In genomic region chr2:102510791-102511575, GRCh38 we compare ENCODE assay signal across 20 cellular contexts. TPM values are rescaled to one million over a fixed set of nuclear protein-coding genes. Genes with fewer than 3 reads are reported as not detected.
DNase-seq lines count a peak whose midpoint lies in the region; ATAC-seq, FAIRE-seq and TF ChIP-seq lines count a peak whose summit lies in the region.
"Had no signal": no experiment of that assay in that cellular context is flagged by ENCODE, and none has a peak within 500 bp of the region (broad histone marks: within the 10 kb centered on the region; RNA-seq: fewer than 3 reads in every experiment).

No MANE protein-coding gene starts in this region.

- H3K27me3 ChIP-seq in IMR-90 (ENCODE audit: control insufficient read depth, insufficient read depth, low read length): no peaks in the 10 kb centered on the region; the same call in 1 of the 2 replicates
- peaks cover 2 to 11% of the 10 kb centered on the region in 2 experiments; a peak in 2 of 5 replicates for H3K27me3 ChIP-seq in K562 (ENCODE audit: control insufficient read depth in 2 of 2, insufficient read depth in 2 of 2, low read length in 2 of 2)
- no peaks in the 10 kb centered on the region for H3K27me3 ChIP-seq in pancreas
- peaks cover 0 to 18% (median 0%) of the 10 kb centered on the region in 7 donors for H3K27me3 ChIP-seq in spleen (replicated peaks in 1 of 7)
- H3K27me3 ChIP-seq: BE2C had no signal

- no peak overlapping the region for H2BK120ac ChIP-seq in IMR-90 (ENCODE audit: low read depth, low read length)

- intact Hi-C loops in IMR-90 (cut with micrococcal nuclease) (no loop called here), K562 (cut with micrococcal nuclease) (no loop called here), pancreas (cut with DNase I) (no loop called here), spleen (cut with DNase I; ENCODE audit: low total_unique reads) (no loop called here), natural killer cell (cut with micrococcal nuclease) (no loop called here)

- no peak overlapping the region for H2BK5ac ChIP-seq in IMR-90 (ENCODE audit: low read depth, low read length, poor library complexity, severe bottlenecking)

- H4K91ac ChIP-seq in IMR-90 (ENCODE audit: insufficient read depth, low read depth, low read length): no peak overlapping the region

- no peak overlapping the region for H2AK5ac ChIP-seq in IMR-90 (ENCODE audit: low read depth, low read length)

- H3K4me3 ChIP-seq in IMR-90 (ENCODE audit: insufficient read depth, low read depth, low read length): no peak overlapping the region
- no peak overlapping the region for H3K4me3 ChIP-seq in K562
- no peak overlapping the region for H3K4me3 ChIP-seq in pancreas
- no peak overlapping the region for H3K4me3 ChIP-seq in spleen

- H3K9ac ChIP-seq in IMR-90 (ENCODE audit: low read depth, low read length) (no peak overlapping the region), K562 (ENCODE audit: insufficient read depth in 1 of 2, low read depth in 2 of 2, low read length in 2 of 2) (no peak overlapping the region)

- no peak overlapping the region for H4K5ac ChIP-seq in IMR-90 (ENCODE audit: low read depth, low read length)

- no peak overlapping the region for H2AK9ac ChIP-seq in IMR-90 (replicated peaks; ENCODE audit: low read depth, low read length, poor library complexity)

- no peak overlapping the region for H3K4me3 Mint-ChIP-seq in natural killer cell
- no peak overlapping the region for H3K4me3 Mint-ChIP-seq in naive thymus-derived CD8-positive, alpha-beta T cell
- H3K4me3 Mint-ChIP-seq: CD4-positive, alpha-beta memory T cell; HFFc6 had no signal

- no peak overlapping the region for H3K27ac Mint-ChIP-seq in natural killer cell
- no peak overlapping the region for H3K27ac Mint-ChIP-seq in naive thymus-derived CD8-positive, alpha-beta T cell
- H3K27ac Mint-ChIP-seq: CD4-positive, alpha-beta memory T cell; HFFc6 had no signal

- peaks cover 8 to 14% of the 10 kb centered on the region in 2 donors for H3K4me1 Mint-ChIP-seq in natural killer cell
- peaks cover 0 to 9% (median 0%) of the 10 kb centered on the region in 4 donors for H3K4me1 Mint-ChIP-seq in naive thymus-derived CD8-positive, alpha-beta T cell

- TF ChIP-seq EP300 in K562 (IDR thresholded peaks at IDR 0.05; ENCODE audit: low read length): no peak

- no peaks in the 10 kb centered on the region for H3K9me3 Mint-ChIP-seq in natural killer cell
- peaks cover 0 to 2% (median 0%) of the 10 kb centered on the region in 9 donors for H3K9me3 Mint-ChIP-seq in naive thymus-derived CD8-positive, alpha-beta T cell
- H3K9me3 Mint-ChIP-seq: HFFc6 had no signal

- no peak overlapping the region for H3K56ac ChIP-seq in IMR-90 (ENCODE audit: extremely low read depth, insufficient read depth, low read length)

- H3K4me1 ChIP-seq in IMR-90 (ENCODE audit: control insufficient read depth, insufficient read depth, low read length) (peaks cover 7% of the 10 kb centered on the region; the same call in 1 of the 2 replicates), K562 (replicated peaks in 1 of 2; ENCODE audit: control insufficient read depth in 2 of 2, insufficient read depth in 2 of 2, low read length in 2 of 2) (no peaks in the 10 kb centered on the region), pancreas (no peaks in the 10 kb centered on the region), spleen (peaks cover 0 to 27% (median 11%) of the 10 kb centered on the region in 6 donors)
- H3K4me1 ChIP-seq: BE2C had no signal

- H3K9me1 ChIP-seq in IMR-90 (ENCODE audit: insufficient read depth, low read length) (no peaks in the 10 kb centered on the region), K562 (ENCODE audit: control insufficient read depth, insufficient read depth, low read length) (no peaks in the 10 kb centered on the region)

- H3K79me1 ChIP-seq in IMR-90 (ENCODE audit: low read depth in 1 of 2, low read length in 2 of 2): no peaks in the 10 kb centered on the region

- dilution Hi-C loops in IMR-90 (cut with HindIII; ENCODE audit: low sequenced_read_pairs, unreplicated experiment): no loop called here

- CTCF ChIA-PET in IMR-90 (lab: Yijun Ruan, JAX) (no interaction called here), K562 (lab: Yijun Ruan, JAX; ENCODE audit: low intra/inter-chr PET ratio) (no interaction called here)

- H3K27ac ChIP-seq in IMR-90 (ENCODE audit: insufficient read depth, low read length): no peak overlapping the region
- H3K27ac ChIP-seq in K562 (ENCODE audit: extremely low read depth, low read depth, low read length): no peak overlapping the region
- no peak overlapping the region for H3K27ac ChIP-seq in pancreas
- no peak overlapping the region for H3K27ac ChIP-seq in spleen
- H3K27ac ChIP-seq: C4-2B, HL-60 had no signal

- no peak overlapping the region for H3K23ac ChIP-seq in IMR-90 (ENCODE audit: low read depth, low read length)

- no peak for TF ChIP-seq POLR2A in IMR-90 (IDR thresholded peaks at IDR 0.05; ENCODE audit: low read depth, low read length)
- TF ChIP-seq POLR2A in K562 (conservative IDR thresholded peaks at IDR 0.05): no peak
- TF ChIP-seq POLR2A in spleen (IDR thresholded peaks at IDR 0.05): no peak

- H3K36me3 ChIP-seq in IMR-90 (ENCODE audit: control insufficient read depth, insufficient read depth, low read length) (no peaks in the 10 kb centered on the region), K562 (ENCODE audit: control insufficient read depth, insufficient read depth, low read length) (no peaks in the 10 kb centered on the region), pancreas (no peaks in the 10 kb centered on the region), spleen (no peaks in the 10 kb centered on the region)
- H3K36me3 ChIP-seq: BE2C had no signal

- no peak overlapping the region for H2AFZ ChIP-seq in IMR-90 (replicated peaks; ENCODE audit: low read length, poor library complexity)
- H2AFZ ChIP-seq in K562 (ENCODE audit: low read depth, low read length): no peak overlapping the region

- H3K4me2 ChIP-seq in IMR-90 (ENCODE audit: low read depth, low read length) (no peak overlapping the region), K562 (ENCODE audit: insufficient read depth, low read length) (no peak overlapping the region)

- POLR2A ChIA-PET in IMR-90 (lab: Charles Lee; ENCODE audit: unreplicated experiment): no interaction called here
- POLR2A ChIA-PET in K562 (lab: Yijun Ruan, JAX): no interaction called here
- POLR2A ChIA-PET in naive thymus-derived CD8-positive, alpha-beta T cell (lab: Charles Lee): no interaction called here

- no TSS peak for BruUV-seq in IMR-90 (replicated peaks; lab: Mats Ljungman, UMichigan)
- BruUV-seq in K562 (replicated peaks; lab: Mats Ljungman, UMichigan): no TSS peak

- H3K9me3 ChIP-seq in IMR-90 (ENCODE audit: control insufficient read depth, insufficient read depth, low read length) (no peaks in the 10 kb centered on the region), K562 (replicated peaks; ENCODE audit: control insufficient read depth, insufficient read depth, low read depth, low read length) (no peaks in the 10 kb centered on the region), pancreas (no peaks in the 10 kb centered on the region), spleen (peaks cover 0 to 6% (median 0%) of the 10 kb centered on the region in 8 donors)
- H3K9me3 ChIP-seq: BE2C had no signal

- H3K14ac ChIP-seq in IMR-90 (replicated peaks; ENCODE audit: low read depth, low read length): no peak overlapping the region

- no peak overlapping the region; the same call in 1 of the 2 replicates for H2BK20ac ChIP-seq in IMR-90 (ENCODE audit: low read depth, low read length)

- no peak overlapping the region for H4K8ac ChIP-seq in IMR-90 (ENCODE audit: low read depth in 2 of 2, low read length in 2 of 2)

- H3K18ac ChIP-seq in IMR-90 (ENCODE audit: low read depth, low read length): no peak overlapping the region

- H3K27me3 Mint-ChIP-seq in natural killer cell (ENCODE audit: low read depth in 2 of 2): peaks cover 6 to 17% of the 10 kb centered on the region in 2 donors
- peaks cover 13 to 39% (median 20%) of the 10 kb centered on the region in 5 donors for H3K27me3 Mint-ChIP-seq in naive thymus-derived CD8-positive, alpha-beta T cell

- WGBS in IMR-90 (ENCODE audit: extremely low coverage in 2 of 2, insufficient read length in 1 of 2), 2 experiments: no CpG with 5 or more reads among the region's 2 CpGs
- 0% methylated on average over 2 of the region's 2 CpGs for WGBS in K562 (ENCODE audit: insufficient coverage, low coverage, missing lambda C conversion rate)
- 46 to 71% methylated on average over 2 of the region's 2 CpGs for WGBS in pancreas, 2 donors
- 41 to 66% (median 49%) methylated on average over 2 of the region's 2 CpGs for WGBS in spleen, 5 donors

- FAIRE-seq in K562 (lab: Jason Lieb, UNC) (no peak), frontal cortex (lab: Jason Lieb, UNC) (peak; percentile 94), pancreas (lab: Jason Lieb, UNC) (peak; percentile 32)
- FAIRE-seq: GM12892, GM19239, H1 had no signal

- in situ Hi-C loops in IMR-90 (cut with MboI; ENCODE audit: low sequenced_read_pairs) (no loop called here), K562 (cut with MboI) (no loop called here)

- TF ChIP-seq RAD21 in IMR-90 (IDR thresholded peaks at IDR 0.05; ENCODE audit: low read length) (no peak), K562 (CRISPR knock-in tag; conservative IDR thresholded peaks at IDR 0.05 in 1 of 2, IDR thresholded peaks at IDR 0.05 in 1 of 2) (no peak)

- DNase-seq in IMR-90 (no peak), K562 (ENCODE audit: extremely low read depth in 1 of 4, low spot score in 3 of 4) (no peak), frontal cortex (ENCODE audit: low spot score in 2 of 2) (no peak), pancreas (no peak), spleen (no peak), natural killer cell (no peak)
- no peak for DNase-seq in naive thymus-derived CD8-positive, alpha-beta T cell
- DNase-seq: BE2C; CD4-positive, alpha-beta memory T cell; COR-L47; DND-41; GDM1; HCEC 1CT; HFFc6 had no signal

- no peak for TF ChIP-seq CTCF in IMR-90 (conservative IDR thresholded peaks at IDR 0.05; ENCODE audit: low read depth, low read length)
- no peak for TF ChIP-seq CTCF in K562 (IDR thresholded peaks at IDR 0.05 in 2 of 3, conservative IDR thresholded peaks at IDR 0.05 in 1 of 3; ENCODE audit: insufficient read depth in 2 of 3, low read depth in 1 of 3, low read length in 3 of 3)
- TF ChIP-seq CTCF in pancreas (IDR thresholded peaks at IDR 0.05): no peak
- no peak for TF ChIP-seq CTCF in spleen (IDR thresholded peaks at IDR 0.05 in 8 of 11, conservative IDR thresholded peaks at IDR 0.05 in 3 of 11)
- no peak for TF ChIP-seq CTCF in natural killer cell (IDR thresholded peaks at IDR 0.05)

- H3K79me2 ChIP-seq in K562 (ENCODE audit: control insufficient read depth, insufficient read depth, low read length): no peaks in the 10 kb centered on the region

- no peak overlapping the region for H3K4ac ChIP-seq in IMR-90 (ENCODE audit: low read depth, low read length)

- ATAC-seq in IMR-90 (ENCODE audit: low read depth): no peak
- no peak for ATAC-seq in K562
- ATAC-seq in pancreas: no peak
- ATAC-seq in natural killer cell: no peak
- ATAC-seq in naive thymus-derived CD8-positive, alpha-beta T cell: no peak
- no peak for ATAC-seq in GM18498 (IDR thresholded peaks at IDR 0.05; ENCODE audit: unreplicated experiment)

- H4K20me1 ChIP-seq in IMR-90 (ENCODE audit: insufficient read depth, low read length): no peaks in the 10 kb centered on the region
- H4K20me1 ChIP-seq in K562 (replicated peaks; ENCODE audit: control insufficient read depth, insufficient read depth, low read length): no peaks in the 10 kb centered on the region

- no peaks in the 10 kb centered on the region for H3K36me3 Mint-ChIP-seq in natural killer cell
- H3K36me3 Mint-ChIP-seq in naive thymus-derived CD8-positive, alpha-beta T cell: no peaks in the 10 kb centered on the region
- H3K36me3 Mint-ChIP-seq: CD4-positive, alpha-beta memory T cell had no signal

- no peak overlapping the region for H2BK15ac ChIP-seq in IMR-90 (ENCODE audit: low read depth, low read length)

RNA-seq across cellular contexts. Expression of gene SLC9A4, which starts 38.0 kb away (rescaled TPM):
- total RNA-seq in IMR-90 (2012; rRNA removed) (not detected in 2 replicates), K562 (2014; rRNA removed) (not detected in 2 replicates), K562 (2014; rRNA removed; fragmentation: Illumina TruSeq; extraction: Trizol) (0.03 and 0.04 TPM in 2 replicates), K562 (2015; rRNA removed; fragmentation: Illumina TruSeq; extraction: Trizol) (0.04 TPM in 1 of 2 replicates, not detected in the other), K562 (2021) (0.04 and 0.07 TPM in 2 replicates), frontal cortex (under 0.01 TPM), pancreas (under 1 TPM in 3 of 6 donors, not detected in 3; 0.03 to 0.41 (median 0.09) TPM), spleen (under 1 TPM in 1 of 7 donors, not detected in 6; 0.10 TPM), natural killer cell (under 1 TPM in 2 of 3 donors, not detected in 1; 0.19 to 0.38 TPM)
- polyA plus RNA-seq in IMR-90 (2012; rRNA removed) (not detected in 2 replicates), K562 (2011; rRNA removed) (not detected in 2 replicates), K562 (2014; fragmentation: Illumina TruSeq; extraction: Trizol) (not detected in 2 replicates), K562 (2014; fragmentation: Nextera tagmentation; extraction: Ambion mirVana) (under 1 TPM in 1 of 2 experiments, not detected in 1; 0.15 TPM), K562 (2014; rRNA removed) (not detected in 2 replicates), pancreas (not detected), spleen (not detected)
- not detected in 2 replicates for polyA plus RNA-seq in IMR-90 (2012; cell fraction: cytosol; rRNA removed)
- polyA plus RNA-seq in IMR-90 (2012; cell fraction: nucleus; rRNA removed; ENCODE audit: low replicate concordance): not detected in 2 replicates
- 0.07 and 0.09 TPM in 2 replicates for total RNA-seq in K562 (2011; cell fraction: chromatin; rRNA removed; ENCODE audit: low replicate concordance)
- total RNA-seq in K562 (2011; cell fraction: nucleolus; rRNA removed): 0.17 TPM in 1 of 2 replicates, not detected in the other
- 0.15 TPM in 1 of 2 replicates, not detected in the other for total RNA-seq in K562 (2011; cell fraction: nucleoplasm; rRNA removed)
- not detected in 2 replicates for polyA plus RNA-seq in K562 (2011; cell fraction: cytosol; rRNA removed)
- not detected in 2 replicates for polyA plus RNA-seq in K562 (2011; cell fraction: nucleus; rRNA removed)
- 0.03 and 0.24 TPM in 2 replicates for polyA plus RNA-seq in K562 (2012)
- 0.07 TPM in 1 of 2 replicates, not detected in the other for polyA minus RNA-seq in K562 (2011; rRNA and poly(A)+ RNA removed)
- polyA minus RNA-seq in K562 (2011; cell fraction: cytosol; rRNA and poly(A)+ RNA removed): not detected in 2 replicates
- 0.13 and 0.78 TPM in 2 replicates for polyA minus RNA-seq in K562 (2011; cell fraction: nucleus; rRNA and poly(A)+ RNA removed)
- total RNA-seq in naive thymus-derived CD8-positive, alpha-beta T cell: not detected
- not detected for polyA plus RNA-seq in naive thymus-derived CD8-positive, alpha-beta T cell
- total RNA-seq: H1 had no signal
- polyA plus RNA-seq: CD4-positive, alpha-beta memory T cell; H1 had no signal
